ENCODE assay signal across 1 cellular context in the genomic region with DNA sequence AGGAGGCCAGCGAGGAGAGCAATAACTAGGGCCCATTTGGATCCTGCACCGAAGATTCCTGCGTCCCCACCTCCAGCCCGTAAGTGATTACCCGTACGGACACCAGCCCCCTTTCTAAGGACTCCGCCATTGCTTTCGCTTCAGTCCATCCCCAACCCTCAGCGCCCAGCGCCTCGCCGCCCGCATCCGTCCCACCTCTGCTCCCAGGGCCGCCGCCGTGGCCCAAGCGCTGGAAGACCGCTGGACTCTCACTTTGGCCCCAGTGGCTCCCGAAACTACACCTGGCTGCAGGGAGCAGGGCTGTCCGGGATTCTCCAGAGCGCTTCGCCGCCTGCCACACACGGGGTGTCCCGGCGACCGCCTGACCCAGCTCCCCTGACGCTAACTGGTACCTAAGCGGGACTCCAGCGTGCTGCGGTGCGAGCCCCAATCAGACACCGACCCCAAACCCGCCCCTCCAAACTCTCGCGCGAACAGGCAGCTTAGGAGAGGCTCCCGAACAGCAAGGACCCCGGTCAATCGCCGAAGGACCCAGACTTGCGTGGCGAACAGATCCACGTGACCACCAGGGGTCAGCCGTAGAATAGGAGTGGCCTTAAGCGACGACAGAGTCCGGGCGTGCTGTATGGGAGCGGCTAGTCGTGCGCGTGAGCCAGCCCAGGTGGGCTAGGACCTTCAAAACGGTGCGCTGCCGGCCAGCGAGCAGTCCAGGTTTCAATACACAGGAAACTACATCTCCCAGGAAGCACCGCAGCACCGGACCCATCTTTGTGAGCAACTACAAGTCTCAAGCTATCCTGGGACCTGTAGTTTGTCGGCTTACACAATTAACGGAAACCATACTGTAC.
A peak's percentile ranks its signal among the peaks of the same experiment; 100 is the strongest.
TF ChIP-seq lines count a peak whose summit lies in the region.

Gene CNPY2, minus strand, starts transcription at position 363 of the 848 bp plus-strand sequence. CDS start 771 bp downstream, outside the sequence.

TF ChIP-seq in HepG2, 621 proteins besides CTCF, POLR2A, EP300 and RAD21 (continued from another document and continues in another):
- TF ChIP-seq, protein P1, sequence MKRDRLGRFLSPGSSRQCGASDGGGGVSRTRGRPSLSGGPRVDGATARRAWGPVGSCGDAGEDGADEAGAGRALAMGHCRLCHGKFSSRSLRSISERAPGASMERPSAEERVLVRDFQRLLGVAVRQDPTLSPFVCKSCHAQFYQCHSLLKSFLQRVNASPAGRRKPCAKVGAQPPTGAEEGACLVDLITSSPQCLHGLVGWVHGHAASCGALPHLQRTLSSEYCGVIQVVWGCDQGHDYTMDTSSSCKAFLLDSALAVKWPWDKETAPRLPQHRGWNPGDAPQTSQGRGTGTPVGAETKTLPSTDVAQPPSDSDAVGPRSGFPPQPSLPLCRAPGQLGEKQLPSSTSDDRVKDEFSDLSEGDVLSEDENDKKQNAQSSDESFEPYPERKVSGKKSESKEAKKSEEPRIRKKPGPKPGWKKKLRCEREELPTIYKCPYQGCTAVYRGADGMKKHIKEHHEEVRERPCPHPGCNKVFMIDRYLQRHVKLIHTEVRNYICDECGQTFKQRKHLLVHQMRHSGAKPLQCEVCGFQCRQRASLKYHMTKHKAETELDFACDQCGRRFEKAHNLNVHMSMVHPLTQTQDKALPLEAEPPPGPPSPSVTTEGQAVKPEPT (CRISPR knock-in tag; IDR thresholded peaks at IDR 0.05; ENCODE audit: low read depth), result 0 out of 2 replicates have a peak, but pooled peaks have one; percentile 23
- TF ChIP-seq ZFP36L2 (CRISPR knock-in tag; IDR thresholded peaks at IDR 0.05) (0 out of 2 replicates have a peak, but pooled peaks have one; percentile 59), NR2F6 (IDR thresholded peaks at IDR 0.05) (no peak), NR2F6 (CRISPR knock-in tag; IDR thresholded peaks at IDR 0.05) (no peak; the same call in 1 of the 2 replicates), GFI1 (CRISPR knock-in tag; IDR thresholded peaks at IDR 0.05; ENCODE audit: borderline replicate concordance) (peak; percentile 14; the same call in 1 of the 2 replicates), MEF2D (CRISPR knock-in tag; IDR thresholded peaks at IDR 0.05) (peak; percentile 46; the same call in 1 of the 2 replicates), MTERF4 (CRISPR knock-in tag; IDR thresholded peaks at IDR 0.05) (peak; percentile 99), TCF12 (IDR thresholded peaks at IDR 0.05) (no peak), TCF12 (CRISPR knock-in tag; IDR thresholded peaks at IDR 0.05) (peak; percentile 81), ZBTB46 (CRISPR knock-in tag; IDR thresholded peaks at IDR 0.05; ENCODE audit: borderline replicate concordance) (no peak; the same call in 1 of the 2 replicates), ZBTB21 (CRISPR knock-in tag; IDR thresholded peaks at IDR 0.05) (no peak), POLR2AphosphoS5 (IDR thresholded peaks at IDR 0.05; ENCODE audit: low read depth, low read length) (peak; percentile 79), ATF7 (IDR thresholded peaks at IDR 0.05) (no peak), ATF7 (CRISPR knock-in tag; IDR thresholded peaks at IDR 0.05) (0 out of 2 replicates have a peak, but pooled peaks have one; percentile 45), HDAC6 (IDR thresholded peaks at IDR 0.05; ENCODE audit: low read depth, low read length) (no peak), KDM1A (CRISPR knock-in tag; IDR thresholded peaks at IDR 0.05) (no peak), ZNF530 (CRISPR knock-in tag; IDR thresholded peaks at IDR 0.05; ENCODE audit: low read depth) (no peak), ZNF891 (CRISPR knock-in tag; IDR thresholded peaks at IDR 0.05) (peak; percentile 97), ISX (CRISPR knock-in tag; conservative IDR thresholded peaks at IDR 0.05) (0 out of 2 replicates have a peak, but pooled peaks have one; percentile 78), ERF (CRISPR knock-in tag; IDR thresholded peaks at IDR 0.05) (peak; percentile 56), HBP1 (CRISPR knock-in tag; IDR thresholded peaks at IDR 0.05; ENCODE audit: low read depth) (peak; percentile 33; the same call in 1 of the 2 replicates), DNMT3B (CRISPR knock-in tag; conservative IDR thresholded peaks at IDR 0.05) (no peak), RFX1 (IDR thresholded peaks at IDR 0.05) (no peak), RFX5 (IDR thresholded peaks at IDR 0.05; ENCODE audit: low read depth, low read length) (no peak), KDM3A (CRISPR knock-in tag; IDR thresholded peaks at IDR 0.05; ENCODE audit: low read depth) (no peak; the same call in 1 of the 2 replicates), HCFC1 (IDR thresholded peaks at IDR 0.05; ENCODE audit: low read depth, low read length) (peak; percentile 98), MBNL3 (CRISPR knock-in tag; conservative IDR thresholded peaks at IDR 0.05) (no peak), SKI (IDR thresholded peaks at IDR 0.05; ENCODE audit: partially characterized antibody) (no peak), ZNF629 (CRISPR knock-in tag; conservative IDR thresholded peaks at IDR 0.05) (no peak), AKAP8 (CRISPR knock-in tag; IDR thresholded peaks at IDR 0.05) (0 out of 2 replicates have a peak, but pooled peaks have one; percentile 28), SMAD9 (CRISPR knock-in tag; IDR thresholded peaks at IDR 0.05) (no peak), ZNF251 (CRISPR knock-in tag; IDR thresholded peaks at IDR 0.05) (no peak), SKIL (CRISPR knock-in tag; IDR thresholded peaks at IDR 0.05; ENCODE audit: borderline replicate concordance) (0 out of 2 replicates have a peak, but pooled peaks have one; percentile 45), ZNF124 (CRISPR knock-in tag; IDR thresholded peaks at IDR 0.05) (no peak; the same call in 1 of the 2 replicates), ZNF335 (CRISPR knock-in tag; IDR thresholded peaks at IDR 0.05) (peak; percentile 99), ZKSCAN5 (CRISPR knock-in tag; IDR thresholded peaks at IDR 0.05) (no peak)
- TF ChIP-seq, protein P2, sequence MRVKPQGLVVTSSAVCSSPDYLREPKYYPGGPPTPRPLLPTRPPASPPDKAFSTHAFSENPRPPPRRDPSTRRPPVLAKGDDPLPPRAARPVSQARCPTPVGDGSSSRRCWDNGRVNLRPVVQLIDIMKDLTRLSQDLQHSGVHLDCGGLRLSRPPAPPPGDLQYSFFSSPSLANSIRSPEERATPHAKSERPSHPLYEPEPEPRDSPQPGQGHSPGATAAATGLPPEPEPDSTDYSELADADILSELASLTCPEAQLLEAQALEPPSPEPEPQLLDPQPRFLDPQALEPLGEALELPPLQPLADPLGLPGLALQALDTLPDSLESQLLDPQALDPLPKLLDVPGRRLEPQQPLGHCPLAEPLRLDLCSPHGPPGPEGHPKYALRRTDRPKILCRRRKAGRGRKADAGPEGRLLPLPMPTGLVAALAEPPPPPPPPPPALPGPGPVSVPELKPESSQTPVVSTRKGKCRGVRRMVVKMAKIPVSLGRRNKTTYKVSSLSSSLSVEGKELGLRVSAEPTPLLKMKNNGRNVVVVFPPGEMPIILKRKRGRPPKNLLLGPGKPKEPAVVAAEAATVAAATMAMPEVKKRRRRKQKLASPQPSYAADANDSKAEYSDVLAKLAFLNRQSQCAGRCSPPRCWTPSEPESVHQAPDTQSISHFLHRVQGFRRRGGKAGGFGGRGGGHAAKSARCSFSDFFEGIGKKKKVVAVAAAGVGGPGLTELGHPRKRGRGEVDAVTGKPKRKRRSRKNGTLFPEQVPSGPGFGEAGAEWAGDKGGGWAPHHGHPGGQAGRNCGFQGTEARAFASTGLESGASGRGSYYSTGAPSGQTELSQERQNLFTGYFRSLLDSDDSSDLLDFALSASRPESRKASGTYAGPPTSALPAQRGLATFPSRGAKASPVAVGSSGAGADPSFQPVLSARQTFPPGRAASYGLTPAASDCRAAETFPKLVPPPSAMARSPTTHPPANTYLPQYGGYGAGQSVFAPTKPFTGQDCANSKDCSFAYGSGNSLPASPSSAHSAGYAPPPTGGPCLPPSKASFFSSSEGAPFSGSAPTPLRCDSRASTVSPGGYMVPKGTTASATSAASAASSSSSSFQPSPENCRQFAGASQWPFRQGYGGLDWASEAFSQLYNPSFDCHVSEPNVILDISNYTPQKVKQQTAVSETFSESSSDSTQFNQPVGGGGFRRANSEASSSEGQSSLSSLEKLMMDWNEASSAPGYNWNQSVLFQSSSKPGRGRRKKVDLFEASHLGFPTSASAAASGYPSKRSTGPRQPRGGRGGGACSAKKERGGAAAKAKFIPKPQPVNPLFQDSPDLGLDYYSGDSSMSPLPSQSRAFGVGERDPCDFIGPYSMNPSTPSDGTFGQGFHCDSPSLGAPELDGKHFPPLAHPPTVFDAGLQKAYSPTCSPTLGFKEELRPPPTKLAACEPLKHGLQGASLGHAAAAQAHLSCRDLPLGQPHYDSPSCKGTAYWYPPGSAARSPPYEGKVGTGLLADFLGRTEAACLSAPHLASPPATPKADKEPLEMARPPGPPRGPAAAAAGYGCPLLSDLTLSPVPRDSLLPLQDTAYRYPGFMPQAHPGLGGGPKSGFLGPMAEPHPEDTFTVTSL (CRISPR knock-in tag; IDR thresholded peaks at IDR 0.05; ENCODE audit: borderline replicate concordance), result no peak
- TF ChIP-seq, protein P3, sequence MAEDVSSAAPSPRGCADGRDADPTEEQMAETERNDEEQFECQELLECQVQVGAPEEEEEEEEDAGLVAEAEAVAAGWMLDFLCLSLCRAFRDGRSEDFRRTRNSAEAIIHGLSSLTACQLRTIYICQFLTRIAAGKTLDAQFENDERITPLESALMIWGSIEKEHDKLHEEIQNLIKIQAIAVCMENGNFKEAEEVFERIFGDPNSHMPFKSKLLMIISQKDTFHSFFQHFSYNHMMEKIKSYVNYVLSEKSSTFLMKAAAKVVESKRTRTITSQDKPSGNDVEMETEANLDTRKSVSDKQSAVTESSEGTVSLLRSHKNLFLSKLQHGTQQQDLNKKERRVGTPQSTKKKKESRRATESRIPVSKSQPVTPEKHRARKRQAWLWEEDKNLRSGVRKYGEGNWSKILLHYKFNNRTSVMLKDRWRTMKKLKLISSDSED (CRISPR knock-in tag; IDR thresholded peaks at IDR 0.05), result no peak
- TF ChIP-seq, protein P4, sequence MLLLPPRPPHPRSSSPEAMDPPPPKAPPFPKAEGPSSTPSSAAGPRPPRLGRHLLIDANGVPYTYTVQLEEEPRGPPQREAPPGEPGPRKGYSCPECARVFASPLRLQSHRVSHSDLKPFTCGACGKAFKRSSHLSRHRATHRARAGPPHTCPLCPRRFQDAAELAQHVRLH (CRISPR knock-in tag; IDR thresholded peaks at IDR 0.05; ENCODE audit: borderline replicate concordance, low read depth), result 0 out of 2 replicates have a peak, but pooled peaks have one; percentile 14
- TF ChIP-seq, protein P5, sequence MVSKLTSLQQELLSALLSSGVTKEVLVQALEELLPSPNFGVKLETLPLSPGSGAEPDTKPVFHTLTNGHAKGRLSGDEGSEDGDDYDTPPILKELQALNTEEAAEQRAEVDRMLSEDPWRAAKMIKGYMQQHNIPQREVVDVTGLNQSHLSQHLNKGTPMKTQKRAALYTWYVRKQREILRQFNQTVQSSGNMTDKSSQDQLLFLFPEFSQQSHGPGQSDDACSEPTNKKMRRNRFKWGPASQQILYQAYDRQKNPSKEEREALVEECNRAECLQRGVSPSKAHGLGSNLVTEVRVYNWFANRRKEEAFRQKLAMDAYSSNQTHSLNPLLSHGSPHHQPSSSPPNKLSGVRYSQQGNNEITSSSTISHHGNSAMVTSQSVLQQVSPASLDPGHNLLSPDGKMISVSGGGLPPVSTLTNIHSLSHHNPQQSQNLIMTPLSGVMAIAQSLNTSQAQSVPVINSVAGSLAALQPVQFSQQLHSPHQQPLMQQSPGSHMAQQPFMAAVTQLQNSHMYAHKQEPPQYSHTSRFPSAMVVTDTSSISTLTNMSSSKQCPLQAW (CRISPR knock-in tag; IDR thresholded peaks at IDR 0.05), result peak; percentile 90; the same call in 1 of the 2 replicates
- TF ChIP-seq, protein P6, sequence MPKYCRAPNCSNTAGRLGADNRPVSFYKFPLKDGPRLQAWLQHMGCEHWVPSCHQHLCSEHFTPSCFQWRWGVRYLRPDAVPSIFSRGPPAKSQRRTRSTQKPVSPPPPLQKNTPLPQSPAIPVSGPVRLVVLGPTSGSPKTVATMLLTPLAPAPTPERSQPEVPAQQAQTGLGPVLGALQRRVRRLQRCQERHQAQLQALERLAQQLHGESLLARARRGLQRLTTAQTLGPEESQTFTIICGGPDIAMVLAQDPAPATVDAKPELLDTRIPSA (CRISPR knock-in tag; IDR thresholded peaks at IDR 0.05; ENCODE audit: borderline replicate concordance), result peak; percentile 80; the same call in 1 of the 2 replicates
